1 cellular context compared by ENCODE assay signal in genomic region chr7:74293577-74293908, GRCh38.
TF ChIP-seq lines count a peak whose summit lies in the region.

No MANE protein-coding gene starts in this region.

TF ChIP-seq in H1, 55 proteins besides CTCF, POLR2A, EP300 and RAD21:
- TF ChIP-seq CHD7 (IDR thresholded peaks at IDR 0.05; ENCODE audit: insufficient replicate concordance, low read length) (no peak), BACH1 (IDR thresholded peaks at IDR 0.05; ENCODE audit: low read length) (no peak), RNF2 (IDR thresholded peaks at IDR 0.05; ENCODE audit: borderline replicate concordance, low read depth, low read length, missing control alignments, poor library complexity, severe bottlenecking) (no peak), SIX5 (IDR thresholded peaks at IDR 0.05; ENCODE audit: low read depth, low read length) (no peak), SIRT6 (IDR thresholded peaks at IDR 0.05; ENCODE audit: low read length) (no peak), CHD2 (IDR thresholded peaks at IDR 0.05; ENCODE audit: low read length) (no peak), KDM5A (IDR thresholded peaks at IDR 0.05; ENCODE audit: low read length) (no peak), RXRA (IDR thresholded peaks at IDR 0.05; ENCODE audit: insufficient read depth, low read depth, low read length) (no peak), BCL11A (IDR thresholded peaks at IDR 0.05; ENCODE audit: low read depth in 2 of 2, low read length in 2 of 2) (no peak), NRF1 (IDR thresholded peaks at IDR 0.05; ENCODE audit: low read depth, low read length) (no peak), TEAD4 (IDR thresholded peaks at IDR 0.05; ENCODE audit: low read depth, low read length) (no peak), KDM1A (IDR thresholded peaks at IDR 0.05; ENCODE audit: borderline replicate concordance, low read length) (no peak), CREB1 (IDR thresholded peaks at IDR 0.05) (no peak), E2F6 (IDR thresholded peaks at IDR 0.05) (no peak), GTF2F1 (IDR thresholded peaks at IDR 0.05; ENCODE audit: borderline replicate concordance, low read depth, low read length) (no peak), ZNF274 (IDR thresholded peaks at IDR 0.05; ENCODE audit: borderline replicate concordance, extremely low read depth, low read length) (no peak), CBX5 (IDR thresholded peaks at IDR 0.05; ENCODE audit: low read depth, low read length) (no peak), BRCA1 (IDR thresholded peaks at IDR 0.05; ENCODE audit: low read depth, low read length) (no peak), SP1 (IDR thresholded peaks at IDR 0.05; ENCODE audit: low read depth, low read length) (no peak), HDAC2 (IDR thresholded peaks at IDR 0.05; ENCODE audit: borderline replicate concordance in 1 of 2, low read depth in 2 of 2, low read length in 2 of 2) (no peak)
TF ChIP-seq in H1: peak in this region for 0.
